9 cellular contexts compared by ENCODE assay signal in genomic region chr21:17270234-17270633, GRCh38.
DNase-seq lines count a peak whose midpoint lies in the region; ATAC-seq and TF ChIP-seq lines count a peak whose summit lies in the region.
"Had no signal": no experiment of that assay in that cellular context is flagged by ENCODE, and none has a peak within 500 bp of the region (broad histone marks: within the 10 kb centered on the region; RNA-seq: fewer than 3 reads in every experiment).

No MANE protein-coding gene starts in this region.

- TF ChIP-seq CTCF in C4-2B (conservative IDR thresholded peaks at IDR 0.05): peak; percentile 61
- peak; percentile 71 for TF ChIP-seq CTCF in foreskin keratinocyte (conservative IDR thresholded peaks at IDR 0.05)
- peak; percentile 69 for TF ChIP-seq CTCF in progenitor cell of endocrine pancreas (IDR thresholded peaks at IDR 0.05; ENCODE audit: unreplicated experiment)

- H3K4me3 Mint-ChIP-seq in progenitor cell of endocrine pancreas (ENCODE audit: low read depth): no peak overlapping the region
- H3K4me3 Mint-ChIP-seq: activated naive CD8-positive, alpha-beta T cell treated with anti-CD3 and anti-CD28 coated beads, Interleukin-2, amount 10 ng/mL, durations not matched to agents 7 days and 5 days had no signal

- no peaks in the 10 kb centered on the region for H3K36me3 Mint-ChIP-seq in progenitor cell of endocrine pancreas (ENCODE audit: insufficient read depth)
- H3K36me3 Mint-ChIP-seq: activated naive CD8-positive, alpha-beta T cell treated with anti-CD3 and anti-CD28 coated beads, Interleukin-2, amount 10 ng/mL, durations not matched to agents 7 days and 5 days had no signal

- H3K27ac Mint-ChIP-seq in progenitor cell of endocrine pancreas: no peak overlapping the region
- H3K27ac Mint-ChIP-seq: activated naive CD8-positive, alpha-beta T cell treated with anti-CD3 and anti-CD28 coated beads, Interleukin-2, amount 10 ng/mL, durations not matched to agents 7 days and 5 days had no signal

- H3K27me3 Mint-ChIP-seq in progenitor cell of endocrine pancreas: no peaks in the 10 kb centered on the region
- H3K27me3 Mint-ChIP-seq: activated naive CD8-positive, alpha-beta T cell treated with anti-CD3 and anti-CD28 coated beads, Interleukin-2, amount 10 ng/mL, durations not matched to agents 7 days and 5 days had no signal

- peak; percentile 77 for ATAC-seq in foreskin keratinocyte
- no peak for ATAC-seq in GM21526 (IDR thresholded peaks at IDR 0.05; ENCODE audit: low FRiP score, unreplicated experiment)

- peak; percentile 44 for DNase-seq in LoVo (ENCODE audit: low spot score)
- peak; percentile 47 for DNase-seq in SK-N-DZ (ENCODE audit: low spot score)
- peak; percentile 4 to 38 for DNase-seq in foreskin keratinocyte
- no peak for DNase-seq in progenitor cell of endocrine pancreas (ENCODE audit: low spot score, unreplicated experiment)
- no peak for DNase-seq in T1000 (lab: John Stamatoyannopoulos, UW)
- no peak for DNase-seq in COR-L47 (lab: John Stamatoyannopoulos, UW)
- DNase-seq: activated naive CD8-positive, alpha-beta T cell treated with anti-CD3 and anti-CD28 coated beads, Interleukin-2, amount 10 ng/mL, durations not matched to agents 7 days and 5 days had no signal

- H3K9me3 Mint-ChIP-seq in progenitor cell of endocrine pancreas (ENCODE audit: low read depth): peaks cover 3% of the 10 kb centered on the region

- H3K4me1 ChIP-seq in foreskin keratinocyte: no peaks in the 10 kb centered on the region

- peaks cover 3% of the 10 kb centered on the region for H3K4me1 Mint-ChIP-seq in progenitor cell of endocrine pancreas (ENCODE audit: low read depth)
- H3K4me1 Mint-ChIP-seq: activated naive CD8-positive, alpha-beta T cell treated with anti-CD3 and anti-CD28 coated beads, Interleukin-2, amount 10 ng/mL, durations not matched to agents 7 days and 5 days had no signal

- H3K27me3 ChIP-seq in foreskin keratinocyte: no peaks in the 10 kb centered on the region

- no peak overlapping the region for H3K27ac ChIP-seq in C4-2B
- H3K27ac ChIP-seq in foreskin keratinocyte: no peak overlapping the region

Comparison
In these comparisons a context has a peak if more than half of its experiments do, and no peak if none do; other contexts are left out.
1. DNase-seq: peak in LoVo (single experiment), SK-N-DZ (single experiment) and foreskin keratinocyte (2 of 2); none in progenitor cell of endocrine pancreas (single experiment), T1000 (single experiment) and COR-L47 (single experiment).
2. Peak in every context shown above with its lines, with median percentiles within 50 percentile points of each other: CTCF ChIP-seq.